38 cellular contexts compared by ENCODE assay signal in the genomic region with DNA sequence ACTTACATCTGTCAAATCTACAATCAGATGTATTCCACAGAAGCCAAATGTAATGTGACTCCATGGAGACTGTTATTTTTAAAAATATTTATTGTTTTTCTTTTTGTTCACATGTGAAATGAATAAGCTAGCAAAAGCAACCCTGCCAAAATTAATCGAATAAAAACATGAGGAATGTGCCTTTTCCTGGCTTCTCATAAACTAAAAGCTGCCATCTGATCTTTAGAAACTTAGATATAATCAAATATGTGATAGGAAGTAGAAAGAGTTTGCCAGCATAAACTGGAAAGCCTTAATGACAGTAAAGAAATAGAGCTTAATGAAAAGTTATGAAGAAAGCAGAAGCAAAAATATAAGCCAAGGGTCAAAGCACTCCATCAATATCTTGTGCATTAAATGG.
"Had no signal": no experiment of that assay in that cellular context is flagged by ENCODE, and none has a peak within 500 bp of the region (broad histone marks: within the 10 kb centered on the region; RNA-seq: fewer than 3 reads in every experiment).

No MANE protein-coding gene starts in this region.

- H3K4me1 Mint-ChIP-seq: activated naive CD4-positive, alpha-beta T cell treated with anti-CD3 and anti-CD28 coated beads, Interleukin-2, amount 10 ng/mL, durations not matched to agents 7 days and 5 days; activated naive CD4-positive, alpha-beta T cell treated with anti-CD3 and anti-CD28 coated beads, Interleukin-2, amount 50 U/mL, for 24 hours; activated naive CD8-positive, alpha-beta T cell treated with anti-CD3 and anti-CD28 coated beads for 36 hours; activated naive CD8-positive, alpha-beta T cell treated with anti-CD3 and anti-CD28 coated beads, Interleukin-2, amount 10 ng/mL, durations not matched to agents 7 days and 5 days; activated naive CD8-positive, alpha-beta T cell treated with anti-CD3 and anti-CD28 coated beads, Interleukin-2, amount 50 U/mL, for 24 hours; activated T-helper 17 cell treated with anti-CD3 and anti-CD28 coated beads, Interleukin-2, amount 50 U/mL, for 72 hours; central memory CD8-positive, alpha-beta T cell had no signal

- H3K36me3 ChIP-seq: adrenal gland, ascending aorta, brain microvascular endothelial cell, breast epithelium, cardiac muscle cell had no signal

- DNase-seq: activated effector memory CD4-positive, alpha-beta T cell treated with anti-CD3 and anti-CD28 coated beads, Interleukin-2, amount 50 U/mL, for 16 hours; activated effector memory CD4-positive, alpha-beta T cell treated with Interleukin-2 at 50 U/mL for 16 hours; activated gamma-delta T cell; activated gamma-delta T cell treated with Interleukin-2 at 50 U/mL for 16 hours; activated naive CD4-positive, alpha-beta T cell; activated naive CD4-positive, alpha-beta T cell treated with anti-CD3 and anti-CD28 coated beads for 36 hours; activated naive CD4-positive, alpha-beta T cell treated with anti-CD3 and anti-CD28 coated beads, Interleukin-2, amount 10 ng/mL, durations not matched to agents 7 days and 5 days; activated naive CD4-positive, alpha-beta T cell treated with anti-CD3 and anti-CD28 coated beads, Interleukin-2, amount 50 U/mL, for 16 hours; activated naive CD4-positive, alpha-beta T cell treated with Interleukin-2 at 50 U/mL for 16 hours; activated naive CD8-positive, alpha-beta T cell treated with anti-CD3 and anti-CD28 coated beads for 36 hours; activated naive CD8-positive, alpha-beta T cell treated with anti-CD3 and anti-CD28 coated beads, Interleukin-2, amount 10 ng/mL, durations not matched to agents 7 days and 5 days; activated naive CD8-positive, alpha-beta T cell treated with anti-CD3 and anti-CD28 coated beads, Interleukin-2, amount 50 U/mL, for 24 hours; activated T-cell treated with anti-CD3 and anti-CD28 coated beads, Interleukin-2, amount 50 U/mL, for 1 hour; activated T-cell treated with anti-CD3 and anti-CD28 coated beads, Interleukin-2, amount 50 U/mL, for 24 hours; activated T-cell treated with anti-CD3 and anti-CD28 coated beads, Interleukin-2, amount 50 U/mL, for 4 hours; activated T-cell treated with anti-CD3 and anti-CD28 coated beads, Interleukin-2, amount 50 U/mL, for 48 hours; activated T-cell treated with anti-CD3 and anti-CD28 coated beads, Interleukin-2, amount 50 U/mL, for 72 hours; adrenal gland; amniotic stem cell; amygdala; anterior cingulate cortex; aorta; body of pancreas; brain microvascular endothelial cell; caudate nucleus; central memory CD4-positive, alpha-beta T cell; cerebellar nuclear complex had no signal

- H3K4me3 ChIP-seq: adrenal gland, ascending aorta, body of pancreas, breast epithelium, cardiac muscle cell had no signal

- H3K27ac Mint-ChIP-seq: activated naive CD4-positive, alpha-beta T cell treated with anti-CD3 and anti-CD28 coated beads for 36 hours; activated naive CD4-positive, alpha-beta T cell treated with anti-CD3 and anti-CD28 coated beads, Interleukin-2, amount 10 ng/mL, durations not matched to agents 7 days and 5 days; activated naive CD4-positive, alpha-beta T cell treated with anti-CD3 and anti-CD28 coated beads, Interleukin-2, amount 50 U/mL, for 24 hours; activated naive CD4-positive, alpha-beta T cell treated with anti-CD3 and anti-CD28 coated beads, Interleukin-2, amount 50 U/mL, for 72 hours; activated naive CD8-positive, alpha-beta T cell; activated naive CD8-positive, alpha-beta T cell treated with anti-CD3 and anti-CD28 coated beads for 36 hours; activated naive CD8-positive, alpha-beta T cell treated with anti-CD3 and anti-CD28 coated beads, Interleukin-2, amount 10 ng/mL, durations not matched to agents 7 days and 5 days; activated naive CD8-positive, alpha-beta T cell treated with anti-CD3 and anti-CD28 coated beads, Interleukin-2, amount 50 U/mL, for 24 hours; activated T-cell treated with anti-CD3 and anti-CD28 coated beads, Interleukin-2, amount 50 U/mL, for 24 hours; activated T-cell treated with anti-CD3 and anti-CD28 coated beads, Interleukin-2, amount 50 U/mL, for 72 hours; activated T-helper 1 cell treated with anti-CD3 and anti-CD28 coated beads, Interleukin-12 subunit alpha, Interleukin-12 subunit beta, Interleukin-2, Interleukin-4 antibody, amounts not matched to agents 30 ng/mL and 10 ng/mL and 1 ng/mL, durations not matched to agents 14 hours and 24 hours and 36 hours; activated T-helper 17 cell treated with anti-CD3 and anti-CD28 coated beads, Interleukin-2, amount 50 U/mL, for 72 hours; activated T-helper 2 cell treated with anti-CD3 and anti-CD28 coated beads, Interferon-gamma antibody, Interleukin-2, Interleukin-4, amounts not matched to agents 10 μg/mL and 5 μg/mL and 100 μg/mL, durations not matched to agents 14 hours and 24 hours and 36 hours; brain had no signal

- H3K4me1 ChIP-seq: adrenal gland, ascending aorta, body of pancreas, breast epithelium had no signal

- H3K4me3 Mint-ChIP-seq: activated naive CD4-positive, alpha-beta T cell treated with anti-CD3 and anti-CD28 coated beads for 36 hours; activated naive CD4-positive, alpha-beta T cell treated with anti-CD3 and anti-CD28 coated beads, Interleukin-2, amount 10 ng/mL, durations not matched to agents 7 days and 5 days; activated naive CD4-positive, alpha-beta T cell treated with anti-CD3 and anti-CD28 coated beads, Interleukin-2, amount 50 U/mL, for 24 hours; activated naive CD8-positive, alpha-beta T cell; activated naive CD8-positive, alpha-beta T cell treated with anti-CD3 and anti-CD28 coated beads for 36 hours; activated naive CD8-positive, alpha-beta T cell treated with anti-CD3 and anti-CD28 coated beads, Interleukin-2, amount 10 ng/mL, durations not matched to agents 7 days and 5 days; activated naive CD8-positive, alpha-beta T cell treated with anti-CD3 and anti-CD28 coated beads, Interleukin-2, amount 50 U/mL, for 24 hours; activated T-cell treated with anti-CD3 and anti-CD28 coated beads, Interleukin-2, amount 50 U/mL, for 24 hours; activated T-cell treated with anti-CD3 and anti-CD28 coated beads, Interleukin-2, amount 50 U/mL, for 4 hours; activated T-cell treated with anti-CD3 and anti-CD28 coated beads, Interleukin-2, amount 50 U/mL, for 72 hours; activated T-helper 1 cell treated with anti-CD3 and anti-CD28 coated beads, Interleukin-12 subunit alpha, Interleukin-12 subunit beta, Interleukin-2, Interleukin-4 antibody, amounts not matched to agents 30 ng/mL and 10 ng/mL and 1 ng/mL, durations not matched to agents 14 hours and 24 hours and 36 hours; activated T-helper 17 cell treated with anti-CD3 and anti-CD28 coated beads, Interleukin-2, amount 50 U/mL, for 72 hours; brain; central memory CD8-positive, alpha-beta T cell had no signal

- H3K36me3 Mint-ChIP-seq: activated naive CD4-positive, alpha-beta T cell treated with anti-CD3 and anti-CD28 coated beads, Interleukin-2, amount 10 ng/mL, durations not matched to agents 7 days and 5 days; activated naive CD4-positive, alpha-beta T cell treated with anti-CD3 and anti-CD28 coated beads, Interleukin-2, amount 50 U/mL, for 24 hours; activated naive CD4-positive, alpha-beta T cell treated with anti-CD3 and anti-CD28 coated beads, Interleukin-2, amount 50 U/mL, for 72 hours; activated naive CD8-positive, alpha-beta T cell; activated naive CD8-positive, alpha-beta T cell treated with anti-CD3 and anti-CD28 coated beads for 36 hours; activated naive CD8-positive, alpha-beta T cell treated with anti-CD3 and anti-CD28 coated beads, Interleukin-2, amount 10 ng/mL, durations not matched to agents 7 days and 5 days; brain had no signal

- H3K9me3 ChIP-seq: adrenal gland, ascending aorta, body of pancreas, breast epithelium had no signal

- ATAC-seq: activated naive CD4-positive, alpha-beta T cell treated with anti-CD3 and anti-CD28 coated beads, Interleukin-2, amount 50 U/mL, for 72 hours; activated naive CD8-positive, alpha-beta T cell treated with anti-CD3 and anti-CD28 coated beads, Interleukin-2, amount 50 U/mL, for 24 hours; activated T-cell treated with anti-CD3 and anti-CD28 coated beads, Interleukin-2, amount 50 U/mL, for 4 hours; activated T-cell treated with anti-CD3 and anti-CD28 coated beads, Interleukin-2, amount 50 U/mL, for 72 hours; activated T-helper 17 cell treated with anti-CD3 and anti-CD28 coated beads, Interleukin-2, amount 50 U/mL, for 72 hours; body of pancreas had no signal

- H3K27me3 ChIP-seq: adrenal gland, ascending aorta, body of pancreas, brain microvascular endothelial cell, breast epithelium, cardiac muscle cell had no signal

- H3K27me3 Mint-ChIP-seq: activated naive CD4-positive, alpha-beta T cell treated with anti-CD3 and anti-CD28 coated beads, Interleukin-2, amount 10 ng/mL, durations not matched to agents 7 days and 5 days; activated naive CD4-positive, alpha-beta T cell treated with anti-CD3 and anti-CD28 coated beads, Interleukin-2, amount 50 U/mL, for 24 hours; activated naive CD8-positive, alpha-beta T cell; activated naive CD8-positive, alpha-beta T cell treated with anti-CD3 and anti-CD28 coated beads for 36 hours; activated naive CD8-positive, alpha-beta T cell treated with anti-CD3 and anti-CD28 coated beads, Interleukin-2, amount 10 ng/mL, durations not matched to agents 7 days and 5 days; activated naive CD8-positive, alpha-beta T cell treated with anti-CD3 and anti-CD28 coated beads, Interleukin-2, amount 50 U/mL, for 24 hours; activated T-cell treated with anti-CD3 and anti-CD28 coated beads, Interleukin-2, amount 50 U/mL, for 24 hours; activated T-helper 17 cell treated with anti-CD3 and anti-CD28 coated beads, Interleukin-2, amount 50 U/mL, for 72 hours; brain; central memory CD8-positive, alpha-beta T cell had no signal

- H3K27ac ChIP-seq: adrenal gland, ascending aorta, body of pancreas, brain microvascular endothelial cell, breast epithelium, cardiac muscle cell had no signal
